ENCODE assay signal across 17 cellular contexts in the genomic region with DNA sequence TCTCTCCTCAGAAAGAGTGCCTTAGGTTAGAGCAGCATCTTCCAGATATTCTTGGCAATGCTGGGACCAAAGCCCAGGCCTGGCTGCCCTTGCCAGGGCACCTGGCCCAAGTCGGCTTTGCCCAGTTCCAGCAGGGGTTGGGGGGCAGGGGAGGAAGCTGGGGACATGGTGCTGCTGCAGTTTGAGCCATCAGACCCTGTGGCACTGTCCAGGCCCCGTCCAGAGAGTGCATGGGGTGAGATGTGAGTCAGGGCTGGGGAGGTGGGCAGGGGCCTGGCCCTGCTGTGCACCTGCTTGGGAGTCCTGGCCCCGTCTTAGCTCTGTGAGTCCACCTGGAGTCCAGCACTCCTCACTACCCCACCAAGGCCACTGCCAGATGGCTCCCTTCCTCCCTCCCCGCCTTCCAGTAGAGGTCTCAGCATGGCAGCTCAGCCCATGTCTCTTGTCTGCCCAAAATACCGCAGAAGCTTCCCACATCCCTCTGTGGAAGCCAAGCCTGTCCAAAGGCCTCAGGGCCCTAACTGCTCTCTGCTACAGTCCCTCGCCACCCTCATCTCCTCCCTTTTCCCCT. TPM values are rescaled to one million over a fixed set of nuclear protein-coding genes. Genes with fewer than 3 reads are reported as not detected.
DNase-seq lines count a peak whose midpoint lies in the region; ATAC-seq, FAIRE-seq and TF ChIP-seq lines count a peak whose summit lies in the region.
"Had no signal": no experiment of that assay in that cellular context is flagged by ENCODE, and none has a peak within 500 bp of the region (broad histone marks: within the 10 kb centered on the region; RNA-seq: fewer than 3 reads in every experiment).

No MANE protein-coding gene starts in this region.

- no peaks in the 10 kb centered on the region for H3K27me3 ChIP-seq in gastrocnemius medialis
- H3K27me3 ChIP-seq: thyroid gland had no signal

- H3K4me1 ChIP-seq in kidney (ENCODE audit: control insufficient read depth in 1 of 2, insufficient read depth in 1 of 2, low read depth in 1 of 2, low read length in 2 of 2) (peaks cover 5 to 6% of the 10 kb centered on the region in 2 donors), gastrocnemius medialis (peaks cover 14 to 25% of the 10 kb centered on the region in 2 donors)
- H3K4me1 ChIP-seq: A549 had no signal

- H3K9me3 ChIP-seq in kidney (ENCODE audit: control insufficient read depth in 1 of 2, low read length in 2 of 2) (no peaks in the 10 kb centered on the region), gastrocnemius medialis (no peaks in the 10 kb centered on the region)
- H3K9me3 ChIP-seq: A549, thyroid gland had no signal

- peak overlapping the region in 1 of 2 donors; percentile 19 for H3K9ac ChIP-seq in kidney (ENCODE audit: low read length in 2 of 2)

- no peak for TF ChIP-seq CTCF in kidney (IDR thresholded peaks at IDR 0.05; ENCODE audit: borderline replicate concordance, extremely low read depth, insufficient read depth)
- TF ChIP-seq CTCF in gastrocnemius medialis (IDR thresholded peaks at IDR 0.05 in 4 of 5, conservative IDR thresholded peaks at IDR 0.05 in 1 of 5) = no peak

- H3K4me3 Mint-ChIP-seq in activated CD4-positive, alpha-beta T cell treated with anti-CD3 and anti-CD28 coated beads, Interleukin-2, amount 10 ng/mL, durations not matched to agents 24 days and 14 days = no peak overlapping the region
- no peak overlapping the region for H3K4me3 Mint-ChIP-seq in activated T-helper 2 cell treated with anti-CD3 and anti-CD28 coated beads, Interferon-gamma antibody, Interleukin-2, Interleukin-4, amounts not matched to agents 10 μg/mL and 5 μg/mL and 100 μg/mL, durations not matched to agents 14 hours and 24 hours and 36 hours (ENCODE audit: low read depth)
- H3K4me3 Mint-ChIP-seq in activated T-cell treated with anti-CD3 and anti-CD28 coated beads, Interleukin-2, amount 50 U/mL, for 72 hours = no peak overlapping the region
- H3K4me3 Mint-ChIP-seq: H9 had no signal

- H3K27ac Mint-ChIP-seq in activated CD4-positive, alpha-beta T cell treated with anti-CD3 and anti-CD28 coated beads, Interleukin-2, amount 10 ng/mL, durations not matched to agents 24 days and 14 days = peak overlapping the region; percentile 69
- H3K27ac Mint-ChIP-seq in activated T-helper 2 cell treated with anti-CD3 and anti-CD28 coated beads, Interferon-gamma antibody, Interleukin-2, Interleukin-4, amounts not matched to agents 10 μg/mL and 5 μg/mL and 100 μg/mL, durations not matched to agents 14 hours and 24 hours and 36 hours = peak overlapping the region; percentile 30
- H3K27ac Mint-ChIP-seq in activated T-cell treated with anti-CD3 and anti-CD28 coated beads, Interleukin-2, amount 50 U/mL, for 72 hours = no peak overlapping the region

- ATAC-seq in gastrocnemius medialis (peak; percentile 43 to 61), GM18909 (IDR thresholded peaks at IDR 0.05; ENCODE audit: poor library complexity, unreplicated experiment) (no peak), HG03469 (IDR thresholded peaks at IDR 0.05; ENCODE audit: unreplicated experiment) (no peak)
- ATAC-seq in activated T-cell treated with anti-CD3 and anti-CD28 coated beads, Interleukin-2, amount 50 U/mL, for 72 hours (replicated peaks in 1 of 2) = no peak
- ATAC-seq: A549; naive thymus-derived CD4-positive, alpha-beta T cell had no signal

- peak overlapping the region; percentile 43 to 48 for H3K27ac ChIP-seq in kidney (ENCODE audit: low read depth in 2 of 2, low read length in 2 of 2)
- peak overlapping the region; percentile 72 to 88 (median 81) for H3K27ac ChIP-seq in gastrocnemius medialis
- H3K27ac ChIP-seq: A549, HL-60, thyroid gland had no signal

- in situ Hi-C loops in gastrocnemius medialis (cut with MboI; ENCODE audit: low sequenced_read_pairs in 4 of 4) = no loop called here

- no peak for FAIRE-seq in kidney (lab: Jason Lieb, UNC)
- FAIRE-seq: A549, islet of Langerhans, TTC549 had no signal

- no peaks in the 10 kb centered on the region for H3K9me3 Mint-ChIP-seq in activated CD4-positive, alpha-beta T cell treated with anti-CD3 and anti-CD28 coated beads, Interleukin-2, amount 10 ng/mL, durations not matched to agents 24 days and 14 days
- H3K9me3 Mint-ChIP-seq in activated T-helper 2 cell treated with anti-CD3 and anti-CD28 coated beads, Interferon-gamma antibody, Interleukin-2, Interleukin-4, amounts not matched to agents 10 μg/mL and 5 μg/mL and 100 μg/mL, durations not matched to agents 14 hours and 24 hours and 36 hours = no peaks in the 10 kb centered on the region
- H3K9me3 Mint-ChIP-seq in activated T-cell treated with anti-CD3 and anti-CD28 coated beads, Interleukin-2, amount 50 U/mL, for 72 hours = no peaks in the 10 kb centered on the region
- H3K9me3 Mint-ChIP-seq: H9 had no signal

- peaks cover 33 to 49% of the 10 kb centered on the region in 2 donors for H3K36me3 ChIP-seq in kidney (ENCODE audit: control insufficient read depth in 1 of 2, insufficient read depth in 2 of 2, low read length in 2 of 2)
- peaks cover 0 to 78% of the 10 kb centered on the region in 2 donors for H3K36me3 ChIP-seq in gastrocnemius medialis

- peaks cover 54% of the 10 kb centered on the region for H3K36me3 Mint-ChIP-seq in activated CD4-positive, alpha-beta T cell treated with anti-CD3 and anti-CD28 coated beads, Interleukin-2, amount 10 ng/mL, durations not matched to agents 24 days and 14 days (ENCODE audit: low read depth)
- H3K36me3 Mint-ChIP-seq in activated T-helper 2 cell treated with anti-CD3 and anti-CD28 coated beads, Interferon-gamma antibody, Interleukin-2, Interleukin-4, amounts not matched to agents 10 μg/mL and 5 μg/mL and 100 μg/mL, durations not matched to agents 14 hours and 24 hours and 36 hours (ENCODE audit: low read depth) = peaks cover 76% of the 10 kb centered on the region
- peaks cover 4 to 15% of the 10 kb centered on the region in 2 donors for H3K36me3 Mint-ChIP-seq in activated T-cell treated with anti-CD3 and anti-CD28 coated beads, Interleukin-2, amount 50 U/mL, for 72 hours (ENCODE audit: insufficient read depth in 2 of 2)

- intact Hi-C loops in activated CD4-positive, alpha-beta T cell treated with anti-CD3 and anti-CD28 coated beads, Interleukin-2, amount 10 ng/mL, durations not matched to agents 24 days and 14 days (cut with micrococcal nuclease) = no loop called here
- intact Hi-C loops in activated T-helper 2 cell treated with anti-CD3 and anti-CD28 coated beads, Interferon-gamma antibody, Interleukin-2, Interleukin-4, amounts not matched to agents 10 μg/mL and 5 μg/mL and 100 μg/mL, durations not matched to agents 14 hours and 24 hours and 36 hours (cut with micrococcal nuclease) = no loop called here
- intact Hi-C loops in kidney (cut with DNase I) = no loop called here
- intact Hi-C loops in gastrocnemius medialis (cut with DNase I; ENCODE audit: low total_unique reads) = loop anchor here (2.0 kb wide), 1 partner anchor 35 kb away; a partner anchor contains a TSS

- H3K27me3 Mint-ChIP-seq in activated CD4-positive, alpha-beta T cell treated with anti-CD3 and anti-CD28 coated beads, Interleukin-2, amount 10 ng/mL, durations not matched to agents 24 days and 14 days = no peaks in the 10 kb centered on the region
- H3K27me3 Mint-ChIP-seq in activated T-helper 2 cell treated with anti-CD3 and anti-CD28 coated beads, Interferon-gamma antibody, Interleukin-2, Interleukin-4, amounts not matched to agents 10 μg/mL and 5 μg/mL and 100 μg/mL, durations not matched to agents 14 hours and 24 hours and 36 hours (ENCODE audit: low read depth) = no peaks in the 10 kb centered on the region
- H3K27me3 Mint-ChIP-seq in activated T-cell treated with anti-CD3 and anti-CD28 coated beads, Interleukin-2, amount 50 U/mL, for 72 hours (ENCODE audit: low read depth) = no peaks in the 10 kb centered on the region
- H3K27me3 Mint-ChIP-seq: naive thymus-derived CD4-positive, alpha-beta T cell had no signal

- TF ChIP-seq POLR2A in gastrocnemius medialis (IDR thresholded peaks at IDR 0.05) = no peak

- peaks cover 31% of the 10 kb centered on the region for H3K4me1 Mint-ChIP-seq in activated CD4-positive, alpha-beta T cell treated with anti-CD3 and anti-CD28 coated beads, Interleukin-2, amount 10 ng/mL, durations not matched to agents 24 days and 14 days
- H3K4me1 Mint-ChIP-seq in activated T-helper 2 cell treated with anti-CD3 and anti-CD28 coated beads, Interferon-gamma antibody, Interleukin-2, Interleukin-4, amounts not matched to agents 10 μg/mL and 5 μg/mL and 100 μg/mL, durations not matched to agents 14 hours and 24 hours and 36 hours (ENCODE audit: low read depth) = peaks cover 28% of the 10 kb centered on the region
- H3K4me1 Mint-ChIP-seq in activated T-cell treated with anti-CD3 and anti-CD28 coated beads, Interleukin-2, amount 50 U/mL, for 72 hours (ENCODE audit: low read depth) = peaks cover 11% of the 10 kb centered on the region

- no peak for DNase-seq in activated CD4-positive, alpha-beta T cell treated with anti-CD3 and anti-CD28 coated beads, Interleukin-2, amount 10 ng/mL, durations not matched to agents 24 days and 14 days
- DNase-seq in activated CD4-positive, alpha-beta T cell treated with anti-CD3 and anti-CD28 coated beads for 48 hours = no peak
- no peak for DNase-seq in activated T-helper 2 cell treated with anti-CD3 and anti-CD28 coated beads, Interferon-gamma antibody, Interleukin-2, Interleukin-4, amounts not matched to agents 10 μg/mL and 5 μg/mL and 100 μg/mL, durations not matched to agents 14 hours and 24 hours and 36 hours (ENCODE audit: low spot score)
- DNase-seq in kidney (peak; percentile 52), gastrocnemius medialis (peak; percentile 29 to 69)
- no peak for DNase-seq in activated T-cell treated with anti-CD3 and anti-CD28 coated beads, Interleukin-2, amount 50 U/mL, for 72 hours
- DNase-seq: H9; naive thymus-derived CD4-positive, alpha-beta T cell; NCI-H2029; NCI-H82 had no signal

- no peak overlapping the region for H3K4me3 ChIP-seq in kidney (ENCODE audit: low read length in 2 of 2)
- H3K4me3 ChIP-seq in gastrocnemius medialis = no peak overlapping the region
- H3K4me3 ChIP-seq: A549, thyroid gland had no signal

RNA-seq across cellular contexts. Expression of a gene that starts 16.6 kb away (rescaled TPM):
- 13.4 and 14.8 TPM in 2 replicates for total RNA-seq in activated CD4-positive, alpha-beta T cell treated with anti-CD3 and anti-CD28 coated beads, Interleukin-2, amount 10 ng/mL, durations not matched to agents 24 days and 14 days
- total RNA-seq in activated T-helper 2 cell treated with anti-CD3 and anti-CD28 coated beads, Interferon-gamma antibody, Interleukin-2, Interleukin-4, amounts not matched to agents 10 μg/mL and 5 μg/mL and 100 μg/mL, durations not matched to agents 14 hours and 24 hours and 36 hours = 10.3 TPM in 2 replicates
- total RNA-seq in kidney (24.7 TPM), gastrocnemius medialis (1 to 10 TPM in 3 of 4 donors, under 1 TPM in 1; 0.72 to 1.5 (median 1.3) TPM)
- 3.1 TPM for polyA plus RNA-seq in kidney (ENCODE audit: insufficient read depth, low read depth, low replicate concordance)
- total RNA-seq in activated T-cell treated with anti-CD3 and anti-CD28 coated beads, Interleukin-2, amount 50 U/mL, for 72 hours = 1 to 10 TPM; 2.6 to 5.2 TPM
- polyA plus RNA-seq: naive thymus-derived CD4-positive, alpha-beta T cell had no signal

RNA-seq across cellular contexts. Expression of a gene that starts 35.4 kb away (rescaled TPM):
- 89.9 and 92.2 TPM in 2 replicates for total RNA-seq in activated CD4-positive, alpha-beta T cell treated with anti-CD3 and anti-CD28 coated beads, Interleukin-2, amount 10 ng/mL, durations not matched to agents 24 days and 14 days
- 94.1 and 96.4 TPM in 2 replicates for total RNA-seq in activated T-helper 2 cell treated with anti-CD3 and anti-CD28 coated beads, Interferon-gamma antibody, Interleukin-2, Interleukin-4, amounts not matched to agents 10 μg/mL and 5 μg/mL and 100 μg/mL, durations not matched to agents 14 hours and 24 hours and 36 hours
- total RNA-seq in kidney (79.0 TPM), gastrocnemius medialis (10 to 100 TPM; 37.8 to 65.6 (median 55.2) TPM)
- polyA plus RNA-seq in kidney (ENCODE audit: insufficient read depth, low read depth, low replicate concordance) = 68.7 TPM
- 10 to 100 TPM; 67.4 to 83.0 TPM for total RNA-seq in activated T-cell treated with anti-CD3 and anti-CD28 coated beads, Interleukin-2, amount 50 U/mL, for 72 hours

RNA-seq across cellular contexts. Expression of a gene that starts 35.5 kb away (rescaled TPM):
- 8.0 and 9.3 TPM in 2 replicates for total RNA-seq in activated CD4-positive, alpha-beta T cell treated with anti-CD3 and anti-CD28 coated beads, Interleukin-2, amount 10 ng/mL, durations not matched to agents 24 days and 14 days
- 9.4 and 9.6 TPM in 2 replicates for total RNA-seq in activated T-helper 2 cell treated with anti-CD3 and anti-CD28 coated beads, Interferon-gamma antibody, Interleukin-2, Interleukin-4, amounts not matched to agents 10 μg/mL and 5 μg/mL and 100 μg/mL, durations not matched to agents 14 hours and 24 hours and 36 hours
- total RNA-seq in kidney (28.9 TPM), gastrocnemius medialis (10 to 100 TPM in 1 of 4 donors, 1 to 10 TPM in 3; 2.4 to 19.0 (median 6.2) TPM)
- polyA plus RNA-seq in kidney (ENCODE audit: insufficient read depth, low read depth, low replicate concordance) = 23.7 TPM
- total RNA-seq in activated T-cell treated with anti-CD3 and anti-CD28 coated beads, Interleukin-2, amount 50 U/mL, for 72 hours = 10 to 100 TPM in 1 of 2 donors, 1 to 10 TPM in 1; 10.0 to 11.1 TPM

RNA-seq across cellular contexts. Expression of a gene that starts 49.5 kb away (rescaled TPM):
- total RNA-seq in activated CD4-positive, alpha-beta T cell treated with anti-CD3 and anti-CD28 coated beads, Interleukin-2, amount 10 ng/mL, durations not matched to agents 24 days and 14 days = 0.50 and 0.70 TPM in 2 replicates
- 0.87 and 1.0 TPM in 2 replicates for total RNA-seq in activated T-helper 2 cell treated with anti-CD3 and anti-CD28 coated beads, Interferon-gamma antibody, Interleukin-2, Interleukin-4, amounts not matched to agents 10 μg/mL and 5 μg/mL and 100 μg/mL, durations not matched to agents 14 hours and 24 hours and 36 hours
- total RNA-seq in kidney (4.4 TPM), gastrocnemius medialis (1 to 10 TPM in 2 of 4 donors, under 1 TPM in 1, not detected in 1; 0.91 to 3.6 (median 1.4) TPM)
- polyA plus RNA-seq in kidney (ENCODE audit: insufficient read depth, low read depth, low replicate concordance) = 2.7 TPM
- under 1 TPM; 0.46 to 0.56 TPM for total RNA-seq in activated T-cell treated with anti-CD3 and anti-CD28 coated beads, Interleukin-2, amount 50 U/mL, for 72 hours

RNA-seq across cellular contexts. Expression of a gene that starts 54.4 kb away (rescaled TPM):
- total RNA-seq in activated CD4-positive, alpha-beta T cell treated with anti-CD3 and anti-CD28 coated beads, Interleukin-2, amount 10 ng/mL, durations not matched to agents 24 days and 14 days = 122 and 126 TPM in 2 replicates
- total RNA-seq in activated T-helper 2 cell treated with anti-CD3 and anti-CD28 coated beads, Interferon-gamma antibody, Interleukin-2, Interleukin-4, amounts not matched to agents 10 μg/mL and 5 μg/mL and 100 μg/mL, durations not matched to agents 14 hours and 24 hours and 36 hours = 108 and 111 TPM in 2 replicates
- 190 TPM for total RNA-seq in kidney
- polyA plus RNA-seq in kidney (ENCODE audit: insufficient read depth, low read depth, low replicate concordance) = 1,445 TPM
- total RNA-seq in gastrocnemius medialis = 100 to 1,000 TPM; 157 to 290 (median 181) TPM
- 10 to 100 TPM; 54.4 to 62.5 TPM for total RNA-seq in activated T-cell treated with anti-CD3 and anti-CD28 coated beads, Interleukin-2, amount 50 U/mL, for 72 hours

Comparison
In these comparisons a context has a peak if more than half of its experiments do, and no peak if none do; other contexts are left out.
1. DNase-seq: peak in kidney (single experiment) and gastrocnemius medialis (2 of 2); none in activated CD4-positive, alpha-beta T cell treated with anti-CD3 and anti-CD28 coated beads, Interleukin-2, amount 10 ng/mL, durations not matched to agents 24 days and 14 days (single experiment), activated CD4-positive, alpha-beta T cell treated with anti-CD3 and anti-CD28 coated beads for 48 hours (single experiment), activated T-helper 2 cell treated with anti-CD3 and anti-CD28 coated beads, Interferon-gamma antibody, Interleukin-2, Interleukin-4, amounts not matched to agents 10 μg/mL and 5 μg/mL and 100 μg/mL, durations not matched to agents 14 hours and 24 hours and 36 hours (single experiment) and activated T-cell treated with anti-CD3 and anti-CD28 coated beads, Interleukin-2, amount 50 U/mL, for 72 hours (0 of 2).
2. ATAC-seq: peak in gastrocnemius medialis (2 of 2); none in GM18909 (single experiment), activated T-cell treated with anti-CD3 and anti-CD28 coated beads, Interleukin-2, amount 50 U/mL, for 72 hours (0 of 2) and HG03469 (single experiment).